Comparison of ENCODE assay signal across 23 cellular contexts in the genomic region with DNA sequence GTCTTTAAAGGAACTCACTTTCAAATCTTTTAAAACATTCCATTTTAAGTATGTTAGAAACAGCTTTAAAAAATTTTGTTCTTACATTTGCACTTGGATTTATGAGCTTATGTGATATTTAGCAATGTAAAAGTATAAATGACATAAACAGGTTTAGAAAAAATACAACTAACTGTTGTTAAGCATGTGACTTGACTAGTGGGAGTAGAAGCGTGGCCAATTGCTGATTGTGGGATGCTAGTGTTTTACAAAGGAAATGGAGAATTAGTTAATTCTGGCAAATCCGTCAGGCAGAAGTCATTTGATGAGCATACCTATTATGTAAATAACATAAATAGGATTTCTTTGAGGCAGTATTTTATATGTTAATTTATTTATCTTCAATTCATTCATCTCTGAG.
DNase-seq lines count a peak whose midpoint lies in the region; ATAC-seq, FAIRE-seq and TF ChIP-seq lines count a peak whose summit lies in the region.
"Had no signal": no experiment of that assay in that cellular context is flagged by ENCODE, and none has a peak within 500 bp of the region (broad histone marks: within the 10 kb centered on the region; RNA-seq: fewer than 3 reads in every experiment).

No MANE protein-coding gene starts in this region.

- no peak overlapping the region for H2AFZ ChIP-seq in neural progenitor cell (replicated peaks)

- peaks cover 83% of the 10 kb centered on the region for H3K79me2 ChIP-seq in neural progenitor cell (ENCODE audit: low read depth)

- H3K4me3 Mint-ChIP-seq in neural progenitor cell: no peak overlapping the region
- no peak overlapping the region for H3K4me3 Mint-ChIP-seq in naive thymus-derived CD4-positive, alpha-beta T cell
- no peak overlapping the region for H3K4me3 Mint-ChIP-seq in CD4-positive, alpha-beta T cell
- H3K4me3 Mint-ChIP-seq: B cell; CD8-positive, alpha-beta memory T cell; HFFc6 had no signal

- H3K9ac ChIP-seq in HUES48 (ENCODE audit: low read depth, low read length) (no peak overlapping the region), neural progenitor cell (no peak overlapping the region)
- H3K9ac ChIP-seq: BLaER1 treated with 17β-estradiol and CSF1 and Interleukin-3, amounts not matched to agents 10 nM and 100 nM had no signal

- H4K20me1 ChIP-seq in neural progenitor cell (ENCODE audit: low read depth): peaks cover 26% of the 10 kb centered on the region
- H4K20me1 ChIP-seq: BLaER1 treated with 17β-estradiol and CSF1 and Interleukin-3, amounts not matched to agents 10 nM and 100 nM had no signal

- H3F3A ChIP-seq in neural progenitor cell (ENCODE audit: low read depth): peaks cover 39% of the 10 kb centered on the region

- POLR2A ChIA-PET in A673 (lab: Charles Lee; ENCODE audit: low non-redundant PET): no interaction called here
- POLR2A ChIA-PET in naive thymus-derived CD4-positive, alpha-beta T cell (lab: Charles Lee): no interaction called here
- POLR2A ChIA-PET in CD4-positive, alpha-beta T cell (lab: Charles Lee): no interaction called here

- CTCF ChIA-PET in A673 (lab: Charles Lee): no interaction called here
- CTCF ChIA-PET in naive thymus-derived CD4-positive, alpha-beta T cell (lab: Charles Lee): no interaction called here
- CTCF ChIA-PET in CD4-positive, alpha-beta T cell (lab: Charles Lee): no interaction called here

- H3K9me3 ChIP-seq in A673 (ENCODE audit: low read depth, low read length, poor library complexity, severe bottlenecking) (no peaks in the 10 kb centered on the region), HUES48 (ENCODE audit: control insufficient read depth, insufficient read depth, low read length) (no peaks in the 10 kb centered on the region), neural progenitor cell (ENCODE audit: low read depth) (no peaks in the 10 kb centered on the region), lower lobe of right lung (no peaks in the 10 kb centered on the region)
- no peaks in the 10 kb centered on the region for H3K9me3 ChIP-seq in naive thymus-derived CD4-positive, alpha-beta T cell (ENCODE audit: control insufficient read depth in 2 of 3, low read length in 3 of 3)
- no peaks in the 10 kb centered on the region for H3K9me3 ChIP-seq in CD4-positive, alpha-beta T cell (ENCODE audit: control insufficient read depth, low read length)
- H3K9me3 ChIP-seq: A549; BLaER1 treated with 17β-estradiol and CSF1 and Interleukin-3, amounts not matched to agents 10 nM and 100 nM had no signal

- peak overlapping the region; percentile 0 for H3K4me2 ChIP-seq in neural progenitor cell
- H3K4me2 ChIP-seq: A549; BLaER1 treated with 17β-estradiol and CSF1 and Interleukin-3, amounts not matched to agents 10 nM and 100 nM had no signal

- no peaks in the 10 kb centered on the region for H3K27me3 Mint-ChIP-seq in neural progenitor cell (ENCODE audit: insufficient read depth, low read depth)
- H3K27me3 Mint-ChIP-seq in naive thymus-derived CD4-positive, alpha-beta T cell: no peaks in the 10 kb centered on the region
- no peaks in the 10 kb centered on the region for H3K27me3 Mint-ChIP-seq in CD4-positive, alpha-beta T cell
- H3K27me3 Mint-ChIP-seq: B cell; CD8-positive, alpha-beta memory T cell had no signal

- H3K36me3 Mint-ChIP-seq in neural progenitor cell: peaks cover 26% of the 10 kb centered on the region
- no peaks in the 10 kb centered on the region for H3K36me3 Mint-ChIP-seq in naive thymus-derived CD4-positive, alpha-beta T cell
- H3K36me3 Mint-ChIP-seq in CD4-positive, alpha-beta T cell (ENCODE audit: low read depth): no peaks in the 10 kb centered on the region
- H3K36me3 Mint-ChIP-seq: CD8-positive, alpha-beta memory T cell had no signal

- no peak overlapping the region for H3K27ac Mint-ChIP-seq in neural progenitor cell
- no peak overlapping the region for H3K27ac Mint-ChIP-seq in naive thymus-derived CD4-positive, alpha-beta T cell
- H3K27ac Mint-ChIP-seq in CD4-positive, alpha-beta T cell: no peak overlapping the region
- H3K27ac Mint-ChIP-seq: B cell; CD8-positive, alpha-beta memory T cell; HFFc6 had no signal

- H3K27me3 ChIP-seq in A673 (replicated peaks; ENCODE audit: insufficient read depth, low read depth, low read length, poor library complexity) (peaks cover 28% of the 10 kb centered on the region), HUES48 (ENCODE audit: control insufficient read depth, insufficient read depth, low read length) (no peaks in the 10 kb centered on the region), neural progenitor cell (no peaks in the 10 kb centered on the region), lower lobe of right lung (ENCODE audit: low read depth) (no peaks in the 10 kb centered on the region)
- H3K27me3 ChIP-seq in naive thymus-derived CD4-positive, alpha-beta T cell (ENCODE audit: control insufficient read depth in 2 of 2, insufficient read depth in 2 of 2, low read length in 2 of 2): no peaks in the 10 kb centered on the region
- no peaks in the 10 kb centered on the region for H3K27me3 ChIP-seq in CD4-positive, alpha-beta T cell (ENCODE audit: control insufficient read depth, insufficient read depth, low read length)
- H3K27me3 ChIP-seq: BLaER1 treated with 17β-estradiol and CSF1 and Interleukin-3, amounts not matched to agents 10 nM and 100 nM had no signal

- H3K36me3 ChIP-seq in A673 (ENCODE audit: insufficient read depth, low read length, poor library complexity, severe bottlenecking): no peaks in the 10 kb centered on the region
- peaks cover 45% of the 10 kb centered on the region for H3K36me3 ChIP-seq in HUES48 (ENCODE audit: control insufficient read depth, insufficient read depth, low read length)
- peaks cover 31% of the 10 kb centered on the region for H3K36me3 ChIP-seq in neural progenitor cell
- no peaks in the 10 kb centered on the region for H3K36me3 ChIP-seq in naive thymus-derived CD4-positive, alpha-beta T cell (ENCODE audit: control insufficient read depth in 2 of 3, insufficient read depth in 3 of 3, low read length in 3 of 3)
- peaks cover 14% of the 10 kb centered on the region for H3K36me3 ChIP-seq in lower lobe of right lung
- H3K36me3 ChIP-seq: BLaER1 treated with 17β-estradiol and CSF1 and Interleukin-3, amounts not matched to agents 10 nM and 100 nM had no signal

- intact Hi-C loops in A673 (cut with micrococcal nuclease; ENCODE audit: unreplicated experiment): no loop called here
- intact Hi-C loops in naive thymus-derived CD4-positive, alpha-beta T cell (cut with micrococcal nuclease): no loop called here
- intact Hi-C loops in lower lobe of right lung (cut with DNase I): no loop called here
- intact Hi-C loops in CD4-positive, alpha-beta T cell (cut with DNase I, micrococcal nuclease): no loop called here

- BruUV-seq in A673 (replicated peaks; lab: Mats Ljungman, UMichigan): no TSS peak

- H3K27ac ChIP-seq in A673 (ENCODE audit: low read depth, low read length, poor library complexity, severe bottlenecking): no peak overlapping the region
- H3K27ac ChIP-seq in HUES48 (ENCODE audit: low read depth, low read length): peak overlapping the region; percentile 90
- H3K27ac ChIP-seq in neural progenitor cell: peak overlapping the region; percentile 44
- no peak overlapping the region for H3K27ac ChIP-seq in naive thymus-derived CD4-positive, alpha-beta T cell (ENCODE audit: low read depth, low read length)
- H3K27ac ChIP-seq in lower lobe of right lung: no peak overlapping the region
- H3K27ac ChIP-seq in CD4-positive, alpha-beta T cell (ENCODE audit: low read depth, low read length): no peak overlapping the region
- H3K27ac ChIP-seq: 22Rv1; A549; BLaER1 treated with 17β-estradiol and CSF1 and Interleukin-3, amounts not matched to agents 10 nM and 100 nM; HL-60 had no signal

- TF ChIP-seq CTCF in A673 (conservative IDR thresholded peaks at IDR 0.05; ENCODE audit: low read depth, low read length): no peak
- no peak for TF ChIP-seq CTCF in neural progenitor cell (IDR thresholded peaks at IDR 0.05)
- no peak for TF ChIP-seq CTCF in lower lobe of right lung (IDR thresholded peaks at IDR 0.05)
- no peak for TF ChIP-seq CTCF in CD4-positive, alpha-beta T cell (IDR thresholded peaks at IDR 0.05)

- H3K4me3 ChIP-seq in A673 (ENCODE audit: low read depth, low read length, poor library complexity, severe bottlenecking) (no peak overlapping the region), HUES48 (ENCODE audit: low read depth, low read length) (no peak overlapping the region), neural progenitor cell (no peak overlapping the region), lower lobe of right lung (no peak overlapping the region)
- H3K4me3 ChIP-seq in naive thymus-derived CD4-positive, alpha-beta T cell (ENCODE audit: low read length): no peak overlapping the region
- H3K4me3 ChIP-seq: A549; BLaER1 treated with 17β-estradiol and CSF1 and Interleukin-3, amounts not matched to agents 10 nM and 100 nM; GM12878 had no signal

- H3K9me3 Mint-ChIP-seq in neural progenitor cell: no peaks in the 10 kb centered on the region
- peaks cover 0 to 2% (median 0%) of the 10 kb centered on the region in 11 donors for H3K9me3 Mint-ChIP-seq in naive thymus-derived CD4-positive, alpha-beta T cell
- H3K9me3 Mint-ChIP-seq in CD4-positive, alpha-beta T cell: no peaks in the 10 kb centered on the region

- peak; percentile 58 for FAIRE-seq in endometrium (lab: Jason Lieb, UNC)
- FAIRE-seq: A549, GM12878, GM19239 had no signal

- DNase-seq in A673 (ENCODE audit: low spot score) (peak; percentile 48), neural progenitor cell (ENCODE audit: low spot score) (no peak), lower lobe of right lung (no peak)
- DNase-seq in naive thymus-derived CD4-positive, alpha-beta T cell: no peak
- no peak for DNase-seq in CD4-positive, alpha-beta T cell
- DNase-seq: CD8-positive, alpha-beta memory T cell; COR-L47; DMS 273 treated with DMSO at 0.1 percent for 48 hours; DMS53; DND-41; EL; HCEC 1CT; HFFc6; KG1 had no signal

- no peak for ATAC-seq in naive thymus-derived CD4-positive, alpha-beta T cell
- ATAC-seq in lower lobe of right lung: no peak
- no peak for ATAC-seq in CD4-positive, alpha-beta T cell (ENCODE audit: poor library complexity)
- ATAC-seq: A549, GM12878 had no signal

- peaks cover 20% of the 10 kb centered on the region for H3K4me1 Mint-ChIP-seq in neural progenitor cell
- H3K4me1 Mint-ChIP-seq in naive thymus-derived CD4-positive, alpha-beta T cell: no peaks in the 10 kb centered on the region
- no peaks in the 10 kb centered on the region for H3K4me1 Mint-ChIP-seq in CD4-positive, alpha-beta T cell (ENCODE audit: low read depth)
- H3K4me1 Mint-ChIP-seq: B cell; CD8-positive, alpha-beta memory T cell had no signal

- peaks cover 10% of the 10 kb centered on the region for H3K4me1 ChIP-seq in A673 (ENCODE audit: insufficient read depth, low read length, poor library complexity, severe bottlenecking)
- peaks cover 67% of the 10 kb centered on the region for H3K4me1 ChIP-seq in HUES48 (ENCODE audit: control insufficient read depth, insufficient read depth, low read length)
- H3K4me1 ChIP-seq in neural progenitor cell: peaks cover 52% of the 10 kb centered on the region
- H3K4me1 ChIP-seq in naive thymus-derived CD4-positive, alpha-beta T cell (ENCODE audit: control insufficient read depth in 2 of 2, insufficient read depth in 2 of 2, low read length in 2 of 2): no peaks in the 10 kb centered on the region
- no peaks in the 10 kb centered on the region for H3K4me1 ChIP-seq in lower lobe of right lung
- H3K4me1 ChIP-seq: A549; BLaER1 treated with 17β-estradiol and CSF1 and Interleukin-3, amounts not matched to agents 10 nM and 100 nM had no signal

Comparison
In these comparisons a context has a peak if more than half of its experiments do, and no peak if none do; other contexts are left out.
1. H3K27ac ChIP-seq: peak in HUES48 (single experiment) and neural progenitor cell (single experiment); none in A673 (single experiment), naive thymus-derived CD4-positive, alpha-beta T cell (single experiment), lower lobe of right lung (single experiment) and CD4-positive, alpha-beta T cell (single experiment).